In genomic region chr15:83066761-83067637, GRCh38 we compare ENCODE assay signal across 8 cellular contexts. TPM values are rescaled to one million over a fixed set of nuclear protein-coding genes. Genes with fewer than 3 reads are reported as not detected.
DNase-seq lines count a peak whose midpoint lies in the region; ATAC-seq and TF ChIP-seq lines count a peak whose summit lies in the region.

Gene BTBD1, minus strand, starts transcription at chr15:83067252. Its CDS starts 101 bp downstream, at chr15:83067151.

- H2BK12ac ChIP-seq in neuronal stem cell (ENCODE audit: low read length): no peak within 1 kb of the TSS

- peaks cover 2% of the 10 kb centered on the region for H3K79me1 ChIP-seq in neuronal stem cell (ENCODE audit: low read depth, low read length)

- peak within 1 kb of the TSS; percentile 99 for H3K23ac ChIP-seq in neuronal stem cell (ENCODE audit: low read depth, low read length, poor library complexity)

- peak within 1 kb of the TSS; percentile 64 for H4K91ac ChIP-seq in neuronal stem cell (ENCODE audit: low read depth, low read length, poor library complexity)

- H3K9me3 ChIP-seq in SJCRH30 (replicated peaks): 0 out of 2 replicates have a peak, but pooled peaks cover 5% of the 10 kb centered on the region
- H3K9me3 ChIP-seq in neuronal stem cell (replicated peaks in 1 of 2; ENCODE audit: control insufficient read depth in 2 of 2, insufficient read depth in 1 of 2, low read depth in 1 of 2, low read length in 2 of 2): peaks cover 0 to 11% of the 10 kb centered on the region in 2 donors
- H3K9me3 ChIP-seq in subcutaneous abdominal adipose tissue (ENCODE audit: control insufficient read depth in 5 of 5, low read length in 5 of 5): peaks cover 0 to under 1% (median 0%) of the 10 kb centered on the region in 5 donors

- peak within 1 kb of the TSS; percentile 80 for H2BK5ac ChIP-seq in neuronal stem cell (ENCODE audit: low read length)

- 0 out of 2 replicates have a peak, but pooled peaks have one; percentile 8 for TF ChIP-seq CTCF in LNCAP (IDR thresholded peaks at IDR 0.05)
- TF ChIP-seq CTCF in foreskin keratinocyte (conservative IDR thresholded peaks at IDR 0.05): no peak

- H3K4me1 ChIP-seq in SJCRH30 (peaks cover 30% of the 10 kb centered on the region), foreskin keratinocyte (peaks cover 8% of the 10 kb centered on the region), neuronal stem cell (ENCODE audit: control insufficient read depth in 2 of 2, insufficient read depth in 1 of 2, low read depth in 1 of 2, low read length in 2 of 2) (peaks cover 2 to 8% of the 10 kb centered on the region in 2 donors), subcutaneous abdominal adipose tissue (ENCODE audit: control insufficient read depth in 5 of 5, insufficient read depth in 5 of 5, low read length in 5 of 5) (peaks cover 9 to 46% (median 43%) of the 10 kb centered on the region in 5 donors)

- H2BK15ac ChIP-seq in neuronal stem cell (ENCODE audit: low read length): peak within 1 kb of the TSS; percentile 76

- H3K4me2 ChIP-seq in neuronal stem cell (ENCODE audit: insufficient read depth, low read length, poor library complexity, severe bottlenecking): peak within 1 kb of the TSS; percentile 59

- WGBS in neuronal stem cell (ENCODE audit: extremely low coverage in 2 of 2, insufficient read length in 2 of 2, insufficient replicate concordance in 1 of 2), 2 donors: no CpG with 5 or more reads among the region's 86 CpGs

- H3K9ac ChIP-seq in neuronal stem cell (ENCODE audit: low read depth, low read length, poor library complexity) (peak within 1 kb of the TSS; percentile 87), subcutaneous abdominal adipose tissue (ENCODE audit: low read length in 5 of 5) (peak within 1 kb of the TSS; percentile 75 to 97 (median 88))

- in situ Hi-C loops in G401 (cut with HindIII; ENCODE audit: low sequenced_read_pairs): no loop called here

- peak within 1 kb of the TSS; percentile 95 for H2AFZ ChIP-seq in neuronal stem cell (ENCODE audit: low read length)

- H3K18ac ChIP-seq in neuronal stem cell (ENCODE audit: low read length): peak within 1 kb of the TSS; percentile 97

- H3K14ac ChIP-seq in neuronal stem cell (ENCODE audit: low read length): peak within 1 kb of the TSS; percentile 60

- peak within 1 kb of the TSS; percentile 91 for H3K4me3 ChIP-seq in SJCRH30
- H3K4me3 ChIP-seq in neuronal stem cell (ENCODE audit: low read length in 2 of 2): peak within 1 kb of the TSS; percentile 71 to 87
- H3K4me3 ChIP-seq in subcutaneous abdominal adipose tissue (ENCODE audit: low read depth in 1 of 5, low read length in 5 of 5): peak within 1 kb of the TSS; percentile 70 to 96 (median 94)

- peak within 1 kb of the TSS; percentile 47 for H2BK120ac ChIP-seq in neuronal stem cell (ENCODE audit: low read depth, low read length)

- H3K36me3 ChIP-seq in SJCRH30 (peaks cover 12% of the 10 kb centered on the region; the same call in 1 of the 2 replicates), neuronal stem cell (replicated peaks in 1 of 2; ENCODE audit: control insufficient read depth in 2 of 2, insufficient read depth in 2 of 2, low read length in 2 of 2) (peaks cover 0 to 24% of the 10 kb centered on the region in 2 donors), subcutaneous abdominal adipose tissue (ENCODE audit: control insufficient read depth in 5 of 5, insufficient read depth in 5 of 5, low read length in 5 of 5) (peaks cover 0 to 3% (median 0%) of the 10 kb centered on the region in 5 donors)

- H3K4ac ChIP-seq in neuronal stem cell (ENCODE audit: low read length): no peak within 1 kb of the TSS

- H3K27me3 ChIP-seq in SJCRH30 (no peaks in the 10 kb centered on the region), foreskin keratinocyte (no peaks in the 10 kb centered on the region), neuronal stem cell (ENCODE audit: control insufficient read depth in 3 of 3, insufficient read depth in 3 of 3, low read depth in 1 of 3, low read length in 3 of 3) (no peaks in the 10 kb centered on the region), subcutaneous abdominal adipose tissue (ENCODE audit: control insufficient read depth in 5 of 5, insufficient read depth in 4 of 5, low read length in 5 of 5) (no peaks in the 10 kb centered on the region)

- ATAC-seq in foreskin keratinocyte: peak; percentile 93

- H3K27ac ChIP-seq in SJCRH30: peak within 1 kb of the TSS; percentile 86
- H3K27ac ChIP-seq in foreskin keratinocyte: peak within 1 kb of the TSS; percentile 59
- H3K27ac ChIP-seq in neuronal stem cell (replicated peaks; ENCODE audit: low read length): peak within 1 kb of the TSS; percentile 86
- H3K27ac ChIP-seq in subcutaneous abdominal adipose tissue (ENCODE audit: low read depth, low read length): peak within 1 kb of the TSS; percentile 90

- H2AK5ac ChIP-seq in neuronal stem cell (ENCODE audit: low read depth, low read length): peak within 1 kb of the TSS; percentile 83

- peak; percentile 85 for DNase-seq in G401 (ENCODE audit: low spot score)
- peak; percentile 89 for DNase-seq in H4 (ENCODE audit: low spot score)
- DNase-seq in SJCRH30: peak; percentile 94
- peak; percentile 71 for DNase-seq in activated gamma-delta T cell treated with anti-CD3 and anti-CD28 coated beads, Interleukin-2, amount 50 U/mL, for 16 hours (ENCODE audit: low read depth)
- DNase-seq in foreskin keratinocyte: peak; percentile 80 to 92
- peak; percentile 69 for DNase-seq in neuronal stem cell (ENCODE audit: low spot score)

- H4K8ac ChIP-seq in neuronal stem cell (ENCODE audit: low read depth, low read length): peak within 1 kb of the TSS; percentile 88

RNA-seq across cellular contexts. Expression of gene BTBD1, which starts in this region (rescaled TPM):
- total RNA-seq in G401 (2014; rRNA removed; shearing (Covaris generic)): 78.8 and 136 TPM in 2 replicates
- 44.4 and 51.6 TPM in 2 replicates for total RNA-seq in H4 (2014; rRNA removed; shearing (Covaris generic))
- total RNA-seq in SJCRH30 (2014; rRNA removed; shearing (Covaris generic)): 76.5 and 83.7 TPM in 2 replicates
- total RNA-seq in foreskin keratinocyte: 47.9 and 48.4 TPM in 2 replicates
- 18.3 and 20.9 TPM in 2 replicates for polyA plus RNA-seq in foreskin keratinocyte
- 23.3 TPM for polyA plus RNA-seq in neuronal stem cell (2013, experiment 1 of 2)
- 23.8 TPM for polyA plus RNA-seq in neuronal stem cell (2013, experiment 2 of 2)

Comparison
In these comparisons a context has a peak if more than half of its experiments do, and no peak if none do; other contexts are left out.
1. Peak in every context shown above with its lines: DNase-seq, ATAC-seq, H3K4me3 ChIP-seq and H3K27ac ChIP-seq.